Comparison of ENCODE assay signal across 20 cellular contexts in genomic region chr9:37157978-37158377, GRCh38. TPM values are rescaled to one million over a fixed set of nuclear protein-coding genes. Genes with fewer than 3 reads are reported as not detected.
A peak's percentile ranks its signal among the peaks of the same experiment; 100 is the strongest.
DNase-seq lines count a peak whose midpoint lies in the region; ATAC-seq, FAIRE-seq and TF ChIP-seq lines count a peak whose summit lies in the region.
"Had no signal": no experiment of that assay in that cellular context is flagged by ENCODE, and none has a peak within 500 bp of the region (broad histone marks: within the 10 kb centered on the region; RNA-seq: fewer than 3 reads in every experiment).

No MANE protein-coding gene starts in this region.

- no peak overlapping the region for H3K27ac ChIP-seq in caudate nucleus (ENCODE audit: low read depth, low read length)
- H3K27ac ChIP-seq: HL-60 had no signal

- H3K4me3 Mint-ChIP-seq in WTC11, result no peak overlapping the region
- no peak overlapping the region for H3K4me3 Mint-ChIP-seq in immature natural killer cell
- no peak overlapping the region for H3K4me3 Mint-ChIP-seq in glutamatergic neuron (ENCODE audit: unreplicated experiment)

- ATAC-seq in WTC11, result no peak
- no peak for ATAC-seq in HG02610 (IDR thresholded peaks at IDR 0.05; ENCODE audit: unreplicated experiment)
- ATAC-seq: PC-3 had no signal

- H3K36me3 Mint-ChIP-seq in WTC11 (peaks cover 20% of the 10 kb centered on the region), immature natural killer cell (peaks cover 11 to 38% (median 21%) of the 10 kb centered on the region in 3 donors), glutamatergic neuron (ENCODE audit: unreplicated experiment) (no peaks in the 10 kb centered on the region)

- H3K9me3 Mint-ChIP-seq in WTC11, result no peaks in the 10 kb centered on the region
- H3K9me3 Mint-ChIP-seq in immature natural killer cell, result no peaks in the 10 kb centered on the region
- H3K9me3 Mint-ChIP-seq in glutamatergic neuron (ENCODE audit: unreplicated experiment), result peaks cover 1% of the 10 kb centered on the region

- FAIRE-seq in GM19239 (lab: Jason Lieb, UNC), result peak; percentile 52
- FAIRE-seq: D721Med had no signal

- POLR2A ChIA-PET in WTC11 (lab: Charles Lee), result no interaction called here

- H3K27me3 Mint-ChIP-seq in WTC11 (ENCODE audit: low read depth) (no peaks in the 10 kb centered on the region), immature natural killer cell (ENCODE audit: low read depth in 3 of 3) (peaks cover 0 to 1% (median 0%) of the 10 kb centered on the region in 3 donors), glutamatergic neuron (ENCODE audit: unreplicated experiment) (no peaks in the 10 kb centered on the region)
- H3K27me3 Mint-ChIP-seq: CD4-positive, CD25-positive, alpha-beta regulatory T cell had no signal

- peaks cover 15% of the 10 kb centered on the region for H3K4me1 Mint-ChIP-seq in WTC11
- peaks cover 9 to 22% of the 10 kb centered on the region in 2 donors for H3K4me1 Mint-ChIP-seq in immature natural killer cell
- no peaks in the 10 kb centered on the region for H3K4me1 Mint-ChIP-seq in glutamatergic neuron (ENCODE audit: low read depth, unreplicated experiment)

- TF ChIP-seq CTCF in WTC11 (IDR thresholded peaks at IDR 0.05) (no peak), glutamatergic neuron (IDR thresholded peaks at IDR 0.05; ENCODE audit: partially characterized antibody, unreplicated experiment) (no peak)

- DNase-seq in GM19239 (ENCODE audit: insufficient read length, low spot score) (no peak), WTC11 (ENCODE audit: low spot score) (no peak), immature natural killer cell (no peak), HUDEP-2 (lab: John Stamatoyannopoulos, UW; ENCODE audit: unreplicated experiment in 76 of 76) (no peak), caudate nucleus (lab: John Stamatoyannopoulos, UW) (no peak), glutamatergic neuron (no peak)
- DNase-seq: BE2C; CD4-positive, CD25-positive, alpha-beta regulatory T cell; HCEC 1CT; NCI-H1092 treated with DMSO at 0.1 percent for 48 hours; NCI-H1436 treated with DMSO at 0.1 percent for 48 hours; NCI-H187 treated with DMSO at 0.1 percent for 48 hours; NCI-H2171 treated with DMSO at 0.1 percent for 48 hours; NCI-H345; NCI-H524; NCI-H774; PC-3 had no signal

- H3K27ac Mint-ChIP-seq in WTC11 (peak overlapping the region; percentile 25), immature natural killer cell (peak overlapping the region in 4 of 6 donors; percentile 2 to 19 (median 8)), glutamatergic neuron (ENCODE audit: unreplicated experiment) (no peak overlapping the region)
- H3K27ac Mint-ChIP-seq: CD4-positive, CD25-positive, alpha-beta regulatory T cell had no signal

- CTCF ChIA-PET in WTC11 (lab: Charles Lee), result no interaction called here

TF ChIP-seq in WTC11, 78 proteins besides CTCF, POLR2A, EP300 and RAD21:
- no peak for TF ChIP-seq TEAD1 (CRISPR knock-in tag; IDR thresholded peaks at IDR 0.05)

RNA-seq across cellular contexts. Expression of gene ZCCHC7, which starts 37.6 kb away (rescaled TPM):
- total RNA-seq in WTC11 (2021) (25.6 to 30.1 TPM (median 27.2 TPM) in 3 replicates), glutamatergic neuron (ENCODE audit: unreplicated experiment) (31.1 TPM)
- 10 to 100 TPM; 21.1 to 23.8 (median 23.1) TPM for polyA plus RNA-seq in immature natural killer cell
